In genomic region chr12:47245623-47246022, GRCh38 we compare ENCODE assay signal across 23 cellular contexts.
"Had no signal": no experiment of that assay in that cellular context is flagged by ENCODE, and none has a peak within 500 bp of the region (broad histone marks: within the 10 kb centered on the region; RNA-seq: fewer than 3 reads in every experiment).

No MANE protein-coding gene starts in this region.

- H3K27ac Mint-ChIP-seq: activated CD8-positive, alpha-beta T cell treated with anti-CD3 and anti-CD28 coated beads, Interleukin-2, amount 10 ng/mL, durations not matched to agents 7 days and 5 days; activated T-cell treated with anti-CD3 and anti-CD28 coated beads, Interleukin-2, amount 50 U/mL, for 24 hours; activated T-helper 1 cell treated with anti-CD3 and anti-CD28 coated beads, Interleukin-12 subunit alpha, Interleukin-12 subunit beta, Interleukin-2, Interleukin-4 antibody, amounts not matched to agents 30 ng/mL and 10 ng/mL and 1 ng/mL, durations not matched to agents 14 hours and 24 hours and 36 hours had no signal

- H3K4me1 ChIP-seq: ascending aorta had no signal

- H3K9me3 Mint-ChIP-seq: central memory CD8-positive, alpha-beta T cell had no signal

- H3K36me3 ChIP-seq: ascending aorta had no signal

- H3K27ac ChIP-seq: ascending aorta, body of pancreas, KMS-11 had no signal

- DNase-seq: activated CD4-positive, alpha-beta T cell treated with anti-CD3 and anti-CD28 coated beads for 48 hours; activated CD4-positive, alpha-beta T cell treated with anti-CD3 and anti-CD28 coated beads, Interleukin-2, amount 50 U/mL, for 4 hours; activated CD4-positive, CD25-positive, alpha-beta regulatory T cell treated with anti-CD3 and anti-CD28 coated beads, Interleukin-2, amount 50 U/mL, for 72 hours; activated CD8-positive, alpha-beta T cell treated with anti-CD3 and anti-CD28 coated beads, Interleukin-2, amount 10 ng/mL, durations not matched to agents 7 days and 5 days; activated effector memory CD4-positive, alpha-beta T cell treated with Interleukin-2 at 50 U/mL for 16 hours; activated naive CD4-positive, alpha-beta T cell; activated T-cell treated with anti-CD3 and anti-CD28 coated beads, Interleukin-2, amount 50 U/mL, for 24 hours; amniotic stem cell; body of pancreas; MM.1S; NCI-H1105; NCI-H1436; NCI-H187; NCI-H2081; NCI-H446; NCI-H524; SIG-M5; T-helper 2 cell had no signal

- H3K9ac ChIP-seq: KMS-11 had no signal

- H3K9me3 ChIP-seq: ascending aorta, body of pancreas had no signal

- H3K4me3 Mint-ChIP-seq: activated CD8-positive, alpha-beta T cell treated with anti-CD3 and anti-CD28 coated beads, Interleukin-2, amount 10 ng/mL, durations not matched to agents 7 days and 5 days; activated naive CD4-positive, alpha-beta T cell treated with anti-CD3 and anti-CD28 coated beads, Interleukin-2, amount 50 U/mL, for 24 hours; activated T-cell treated with anti-CD3 and anti-CD28 coated beads, Interleukin-2, amount 50 U/mL, for 24 hours; activated T-helper 1 cell treated with anti-CD3 and anti-CD28 coated beads, Interleukin-12 subunit alpha, Interleukin-12 subunit beta, Interleukin-2, Interleukin-4 antibody, amounts not matched to agents 30 ng/mL and 10 ng/mL and 1 ng/mL, durations not matched to agents 14 hours and 24 hours and 36 hours; central memory CD8-positive, alpha-beta T cell had no signal

- ATAC-seq: activated CD8-positive, alpha-beta T cell treated with anti-CD3 and anti-CD28 coated beads, Interleukin-2, amount 10 ng/mL, durations not matched to agents 7 days and 5 days; body of pancreas had no signal

- H3K27me3 ChIP-seq: ascending aorta, body of pancreas had no signal

- H3K4me3 ChIP-seq: ascending aorta, body of pancreas had no signal

- H3K27me3 Mint-ChIP-seq: activated naive CD4-positive, alpha-beta T cell treated with anti-CD3 and anti-CD28 coated beads, Interleukin-2, amount 50 U/mL, for 24 hours; activated T-cell treated with anti-CD3 and anti-CD28 coated beads, Interleukin-2, amount 50 U/mL, for 24 hours; central memory CD8-positive, alpha-beta T cell had no signal

- H3K4me2 ChIP-seq: KMS-11 had no signal
